Comparison of ENCODE assay signal across 15 cellular contexts in the genomic region with DNA sequence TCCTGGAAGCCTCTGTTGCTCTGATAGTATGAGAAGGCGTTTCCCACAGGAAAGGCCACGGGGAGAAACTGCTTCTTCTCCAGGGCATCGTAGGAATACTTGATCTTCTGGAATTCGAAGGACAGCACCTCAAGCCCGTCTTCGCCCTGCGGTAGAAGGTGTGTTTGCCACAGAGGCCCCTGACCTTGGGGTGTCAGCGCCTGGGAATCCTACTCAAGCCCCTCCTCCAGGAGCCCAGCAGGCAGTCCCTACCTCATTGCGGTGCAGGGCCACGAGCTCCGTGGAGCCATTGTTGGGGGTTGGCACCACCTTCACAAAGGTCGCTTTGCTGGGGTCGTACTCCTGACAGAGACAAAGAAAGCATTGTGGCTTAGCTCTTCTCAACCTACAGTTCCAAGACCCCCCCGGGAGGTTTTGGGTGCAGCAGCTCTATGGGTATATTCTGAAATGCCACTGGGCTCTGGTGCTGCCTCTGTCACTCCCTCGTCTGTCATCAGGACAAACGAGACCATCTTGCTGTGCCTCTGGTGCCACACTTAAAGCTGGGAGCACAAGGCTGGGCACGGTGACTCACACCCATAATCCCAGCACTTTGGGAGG. TPM values are rescaled to one million over a fixed set of nuclear protein-coding genes. Genes with fewer than 3 reads are reported as not detected.
"Had no signal": no experiment of that assay in that cellular context is flagged by ENCODE, and none has a peak within 500 bp of the region (broad histone marks: within the 10 kb centered on the region; RNA-seq: fewer than 3 reads in every experiment).

No MANE protein-coding gene starts in this region.

- H3K27ac ChIP-seq: pancreas, suprapubic skin had no signal

- H3K9me3 ChIP-seq: pancreas, suprapubic skin had no signal

- H3K4me3 ChIP-seq: pancreas, suprapubic skin had no signal

- H3K27ac Mint-ChIP-seq: activated T-cell treated with anti-CD3 and anti-CD28 coated beads, Interleukin-2, amount 50 U/mL, for 72 hours; type B pancreatic cell had no signal

- H3K9me3 Mint-ChIP-seq: activated T-cell treated with anti-CD3 and anti-CD28 coated beads, Interleukin-2, amount 50 U/mL, for 72 hours; immature natural killer cell; type B pancreatic cell had no signal

- H3K27me3 ChIP-seq: pancreas, suprapubic skin had no signal

- DNase-seq: activated CD4-positive, CD25-positive, alpha-beta regulatory T cell treated with anti-CD3 and anti-CD28 coated beads, Interleukin-2, amount 50 U/mL, for 72 hours; activated gamma-delta T cell; activated T-cell treated with anti-CD3 and anti-CD28 coated beads, Interleukin-2, amount 50 U/mL, for 72 hours; immature natural killer cell; left cardiac atrium; midbrain; stimulated activated CD4-positive, alpha-beta T cell treated with anti-CD3 and anti-CD28 coated beads, Interleukin-15, amount 100 ng/mL, for 24 hours; stimulated activated CD4-positive, alpha-beta T cell treated with anti-CD3 and anti-CD28 coated beads, Interleukin-4, amount 100 ng/mL, for 1 hour; stimulated activated naive CD8-positive, alpha-beta T cell treated with anti-CD3 and anti-CD28 coated beads, Interleukin-15, Interleukin-2, amounts not matched to agents 100 U/mL and 50 U/mL, for 24 hours; T-helper 9 cell had no signal

- ATAC-seq: activated T-cell treated with anti-CD3 and anti-CD28 coated beads, Interleukin-2, amount 50 U/mL, for 72 hours; left cardiac atrium; pancreas; stimulated activated naive CD8-positive, alpha-beta T cell treated with anti-CD3 and anti-CD28 coated beads, Interleukin-15, Interleukin-2, amounts not matched to agents 100 U/mL and 50 U/mL, for 24 hours had no signal

- H3K4me3 Mint-ChIP-seq: activated T-cell treated with anti-CD3 and anti-CD28 coated beads, Interleukin-2, amount 50 U/mL, for 72 hours; immature natural killer cell; type B pancreatic cell had no signal

- H3K27me3 Mint-ChIP-seq: type B pancreatic cell had no signal

RNA-seq across cellular contexts. Expression of gene PBX4, which starts 41.3 kb away (rescaled TPM):
- total RNA-seq: dermis microvascular lymphatic vessel endothelial cell, lung microvascular endothelial cell had no signal
